ENCODE assay signal across 8 cellular contexts in genomic region chr6:146598785-146599405, GRCh38. TPM values are rescaled to one million over a fixed set of nuclear protein-coding genes. Genes with fewer than 3 reads are reported as not detected.
A peak's percentile ranks its signal among the peaks of the same experiment; 100 is the strongest.
DNase-seq lines count a peak whose midpoint lies in the region; ATAC-seq and TF ChIP-seq lines count a peak whose summit lies in the region.

Gene ADGB (plus strand): TSS chr6:146598972. CDS start chr6:146599041, 69 bp downstream.

- no peaks in the 10 kb centered on the region for H3K36me3 Mint-ChIP-seq in activated naive CD8-positive, alpha-beta T cell treated with anti-CD3 and anti-CD28 coated beads, Interleukin-2, amount 50 U/mL, for 24 hours (ENCODE audit: low read depth)

- no peak for TF ChIP-seq POLR2A in heart left ventricle (IDR thresholded peaks at IDR 0.05)

- no peaks in the 10 kb centered on the region for H3K9me3 ChIP-seq in heart left ventricle

- peak; percentile 15 for DNase-seq in GM04504 (ENCODE audit: low read depth)
- peak; percentile 69 for DNase-seq in M059J (ENCODE audit: low read depth)
- DNase-seq in activated naive CD8-positive, alpha-beta T cell treated with anti-CD3 and anti-CD28 coated beads, Interleukin-2, amount 50 U/mL, for 24 hours = no peak
- DNase-seq in heart left ventricle = peak; percentile 57 to 89 (median 70)
- DNase-seq in omental fat pad (ENCODE audit: low spot score) = no peak
- no peak for DNase-seq in GM13977 (ENCODE audit: low spot score)
- no peak for DNase-seq in NCI-H2081 treated with DMSO at 0.1 percent for 48 hours (lab: John Stamatoyannopoulos, UW)

- in situ Hi-C loops in GM13977 (cut with MboI; ENCODE audit: low pct_unique_long_range_greater_than_20kb, low sequenced_read_pairs, unreplicated experiment) = no loop called here

- no peaks in the 10 kb centered on the region for H3K9me3 Mint-ChIP-seq in activated naive CD8-positive, alpha-beta T cell treated with anti-CD3 and anti-CD28 coated beads, Interleukin-2, amount 50 U/mL, for 24 hours

- H3K27ac Mint-ChIP-seq in activated naive CD8-positive, alpha-beta T cell treated with anti-CD3 and anti-CD28 coated beads, Interleukin-2, amount 50 U/mL, for 24 hours = no peak within 1 kb of the TSS

- H3K27ac ChIP-seq in heart left ventricle = no peak within 1 kb of the TSS

- H3K4me1 Mint-ChIP-seq in activated naive CD8-positive, alpha-beta T cell treated with anti-CD3 and anti-CD28 coated beads, Interleukin-2, amount 50 U/mL, for 24 hours = peaks cover 3% of the 10 kb centered on the region

- H3K27me3 Mint-ChIP-seq in activated naive CD8-positive, alpha-beta T cell treated with anti-CD3 and anti-CD28 coated beads, Interleukin-2, amount 50 U/mL, for 24 hours = peaks cover 10% of the 10 kb centered on the region

- H3K36me3 ChIP-seq in heart left ventricle = no peaks in the 10 kb centered on the region

- peak within 1 kb of the TSS; percentile 33 for H3K4me3 Mint-ChIP-seq in activated naive CD8-positive, alpha-beta T cell treated with anti-CD3 and anti-CD28 coated beads, Interleukin-2, amount 50 U/mL, for 24 hours

- intact Hi-C loops in heart left ventricle (cut with DNase I) = loop anchor here in 1 of 10 donors (2.0 kb wide), 1 partner anchor 58 kb away; no protein-coding TSS in a partner anchor

- WGBS in heart left ventricle, 4 donors = 4 to 7% (median 4%) methylated on average over 15 to 32 of the region's 32 CpGs

- no peak for ATAC-seq in activated naive CD8-positive, alpha-beta T cell treated with anti-CD3 and anti-CD28 coated beads, Interleukin-2, amount 50 U/mL, for 24 hours
- ATAC-seq in heart left ventricle (peak; percentile 51 to 96 (median 91)), omental fat pad (ENCODE audit: low FRiP score) (peak; percentile 82), GM19463 (IDR thresholded peaks at IDR 0.05; ENCODE audit: unreplicated experiment) (no peak)

- no peak for TF ChIP-seq CTCF in heart left ventricle (IDR thresholded peaks at IDR 0.05)
- no peak for TF ChIP-seq CTCF in omental fat pad (IDR thresholded peaks at IDR 0.05)
- no peak for TF ChIP-seq CTCF in GM13977 (IDR thresholded peaks at IDR 0.05; ENCODE audit: extremely low read depth, insufficient read depth, missing control alignments)

- peak within 1 kb of the TSS in 11 of 12 donors; percentile 10 to 55 (median 46) for H3K4me3 ChIP-seq in heart left ventricle

- H3K4me1 ChIP-seq in heart left ventricle = peaks cover 0 to 34% (median 2%) of the 10 kb centered on the region in 12 donors

- H3K27me3 ChIP-seq in heart left ventricle = peaks cover 0 to 4% (median 0%) of the 10 kb centered on the region in 9 donors

RNA-seq across cellular contexts. Expression of gene ADGB, which starts in this region (rescaled TPM):
- not detected in 2 replicates for total RNA-seq in M059J (2014; rRNA removed; shearing (Covaris generic))
- not detected for total RNA-seq in heart left ventricle
- not detected for polyA plus RNA-seq in heart left ventricle
- not detected for total RNA-seq in omental fat pad

Comparison
In these comparisons a context has a peak if more than half of its experiments do, and no peak if none do; other contexts are left out.
1. Peak in DNase-seq in M059J; RNA of the gene not detected or under 1 TPM.
2. Peak in DNase-seq, ATAC-seq and H3K4me3 ChIP-seq in heart left ventricle; RNA of the gene not detected or under 1 TPM.
3. Peak in ATAC-seq in omental fat pad; RNA of the gene not detected or under 1 TPM.